Comparison of ENCODE assay signal across 16 cellular contexts in genomic region chr11:20051783-20052399, GRCh38.
DNase-seq lines count a peak whose midpoint lies in the region; ATAC-seq and TF ChIP-seq lines count a peak whose summit lies in the region.
"Had no signal": no experiment of that assay in that cellular context is flagged by ENCODE, and none has a peak within 500 bp of the region (broad histone marks: within the 10 kb centered on the region; RNA-seq: fewer than 3 reads in every experiment).

No MANE protein-coding gene starts in this region.

- H2AFZ ChIP-seq in mesenchymal stem cell (ENCODE audit: low read depth, low read length) = no peak overlapping the region

- no peak overlapping the region for H2BK5ac ChIP-seq in mesenchymal stem cell (ENCODE audit: low read depth, low read length, poor library complexity, severe bottlenecking)

- H3K9me3 ChIP-seq in heart left ventricle (no peaks in the 10 kb centered on the region), right atrium auricular region (no peaks in the 10 kb centered on the region), RWPE2 (ENCODE audit: severe bottlenecking) (no peaks in the 10 kb centered on the region), mesenchymal stem cell (ENCODE audit: control insufficient read depth, low read length) (no peaks in the 10 kb centered on the region), thymus (ENCODE audit: control insufficient read depth) (no peaks in the 10 kb centered on the region)
- H3K9me3 ChIP-seq: Peyer's patch had no signal

- H3K14ac ChIP-seq in mesenchymal stem cell (ENCODE audit: low read length in 2 of 2) = no peak overlapping the region

- no peak for TF ChIP-seq CTCF in heart left ventricle (IDR thresholded peaks at IDR 0.05)
- TF ChIP-seq CTCF in right atrium auricular region (IDR thresholded peaks at IDR 0.05) = no peak
- TF ChIP-seq CTCF in RWPE2 (IDR thresholded peaks at IDR 0.05; ENCODE audit: poor library complexity, severe bottlenecking) = no peak

- H3K27ac ChIP-seq in heart left ventricle (peak overlapping the region in 7 of 12 donors; percentile 2 to 95 (median 47)), right atrium auricular region (peak overlapping the region in 1 of 2 donors; percentile 6), RWPE2 (ENCODE audit: poor library complexity, severe bottlenecking) (peak overlapping the region; percentile 94), mesenchymal stem cell (ENCODE audit: low read length, poor library complexity, severe bottlenecking) (no peak overlapping the region), thymus (ENCODE audit: low read depth) (peak overlapping the region; percentile 25)
- H3K27ac ChIP-seq: C4-2B, Peyer's patch had no signal

- ATAC-seq in heart left ventricle (no peak), RWPE2 (ENCODE audit: low read depth) (no peak), HG03439 (IDR thresholded peaks at IDR 0.05; ENCODE audit: unreplicated experiment) (no peak)

- TF ChIP-seq POLR2A in heart left ventricle (IDR thresholded peaks at IDR 0.05) = no peak

- peaks cover 2% of the 10 kb centered on the region for H3K79me1 ChIP-seq in mesenchymal stem cell (replicated peaks; ENCODE audit: low read length, poor library complexity, severe bottlenecking)

- DNase-seq in heart left ventricle (no peak), right atrium auricular region (ENCODE audit: low spot score) (no peak), RWPE2 (ENCODE audit: low spot score) (no peak), mesenchymal stem cell (no peak), DMS53 treated with DMSO at 0.1 percent for 48 hours (lab: John Stamatoyannopoulos, UW; ENCODE audit: unreplicated experiment) (no peak)
- DNase-seq in activated naive CD4-positive, alpha-beta T cell treated with Interleukin-2 at 50 U/mL for 16 hours = no peak
- DNase-seq: CD8-positive, alpha-beta memory T cell; DMS79; Karpas-422; NCI-H1417; NCI-H187; NCI-H526; Peyer's patch had no signal

- peaks cover 0 to 54% (median 28%) of the 10 kb centered on the region in 12 donors for H3K4me1 ChIP-seq in heart left ventricle
- H3K4me1 ChIP-seq in right atrium auricular region = peaks cover 0 to 40% of the 10 kb centered on the region in 2 donors
- peaks cover 54% of the 10 kb centered on the region for H3K4me1 ChIP-seq in RWPE2 (ENCODE audit: insufficient read depth, poor library complexity, severe bottlenecking)
- H3K4me1 ChIP-seq in mesenchymal stem cell (ENCODE audit: control insufficient read depth, insufficient read depth, low read depth, low read length) = peaks cover 12% of the 10 kb centered on the region
- no peaks in the 10 kb centered on the region for H3K4me1 ChIP-seq in thymus (ENCODE audit: control insufficient read depth, insufficient read depth, low read length)
- H3K4me1 ChIP-seq: Peyer's patch had no signal

- no peak overlapping the region for H2BK15ac ChIP-seq in mesenchymal stem cell (ENCODE audit: low read depth, poor library complexity, severe bottlenecking)

- H2BK12ac ChIP-seq in mesenchymal stem cell (ENCODE audit: low read length in 2 of 2) = no peak overlapping the region

- no peak overlapping the region for H3K4ac ChIP-seq in mesenchymal stem cell (ENCODE audit: low read depth in 1 of 2, low read length in 2 of 2)

- no peak overlapping the region for H2AK5ac ChIP-seq in mesenchymal stem cell (ENCODE audit: low read length, severe bottlenecking)

- H2BK120ac ChIP-seq in mesenchymal stem cell (ENCODE audit: low read depth, low read length) = no peak overlapping the region

- H3K27me3 ChIP-seq in heart left ventricle (no peaks in the 10 kb centered on the region), right atrium auricular region (no peaks in the 10 kb centered on the region), RWPE2 (ENCODE audit: insufficient read depth, poor library complexity, severe bottlenecking) (no peaks in the 10 kb centered on the region), mesenchymal stem cell (ENCODE audit: control insufficient read depth in 1 of 2, insufficient read depth in 1 of 2, low read length in 2 of 2) (no peaks in the 10 kb centered on the region), thymus (ENCODE audit: control insufficient read depth, insufficient read depth) (no peaks in the 10 kb centered on the region)
- H3K27me3 ChIP-seq: Peyer's patch had no signal

- H4K91ac ChIP-seq in mesenchymal stem cell (ENCODE audit: low read length) = no peak overlapping the region

- H3K36me3 ChIP-seq in heart left ventricle = peaks cover 0 to 49% (median 18%) of the 10 kb centered on the region in 9 donors
- H3K36me3 ChIP-seq in right atrium auricular region = peaks cover 21% of the 10 kb centered on the region
- H3K36me3 ChIP-seq in RWPE2 (ENCODE audit: low read depth) = peaks cover 79% of the 10 kb centered on the region
- H3K36me3 ChIP-seq in mesenchymal stem cell (ENCODE audit: control insufficient read depth in 1 of 2, insufficient read depth in 2 of 2, low read depth in 1 of 2, low read length in 2 of 2) = peaks cover 22 to 93% of the 10 kb centered on the region in 2 experiments
- no peaks in the 10 kb centered on the region for H3K36me3 ChIP-seq in thymus (ENCODE audit: control insufficient read depth, insufficient read depth)
- H3K36me3 ChIP-seq: Peyer's patch had no signal

- no peak overlapping the region for H3K4me3 ChIP-seq in heart left ventricle
- no peak overlapping the region for H3K4me3 ChIP-seq in right atrium auricular region
- no peak overlapping the region for H3K4me3 ChIP-seq in RWPE2 (ENCODE audit: severe bottlenecking)
- no peak overlapping the region for H3K4me3 ChIP-seq in mesenchymal stem cell (ENCODE audit: insufficient read depth in 1 of 2, low read depth in 1 of 2, low read length in 2 of 2)
- H3K4me3 ChIP-seq in thymus (ENCODE audit: low read length) = no peak overlapping the region
- H3K4me3 ChIP-seq: Peyer's patch had no signal

- peak overlapping the region; percentile 32 for H4K8ac ChIP-seq in mesenchymal stem cell (ENCODE audit: low read length)

- 84 to 90% (median 87%) methylated on average over 3 of the region's 3 CpGs for WGBS in heart left ventricle, 4 donors
- WGBS in mesenchymal stem cell = 100% methylated on average over 3 of the region's 3 CpGs
- 90% methylated on average over 3 of the region's 3 CpGs for WGBS in thymus

- no peak overlapping the region for H3K9ac ChIP-seq in mesenchymal stem cell (ENCODE audit: low read length)

- intact Hi-C loops in heart left ventricle (cut with DNase I) = no loop called here

- no peak overlapping the region for H3K4me2 ChIP-seq in mesenchymal stem cell (ENCODE audit: low read length, poor library complexity, severe bottlenecking)

- no peak overlapping the region for H3K23ac ChIP-seq in mesenchymal stem cell (ENCODE audit: low read length in 2 of 2)

- no peak overlapping the region for H3K18ac ChIP-seq in mesenchymal stem cell (ENCODE audit: low read depth in 1 of 2, low read length in 2 of 2)
